Comparison of ENCODE assay signal across 1 cellular context in the genomic region with DNA sequence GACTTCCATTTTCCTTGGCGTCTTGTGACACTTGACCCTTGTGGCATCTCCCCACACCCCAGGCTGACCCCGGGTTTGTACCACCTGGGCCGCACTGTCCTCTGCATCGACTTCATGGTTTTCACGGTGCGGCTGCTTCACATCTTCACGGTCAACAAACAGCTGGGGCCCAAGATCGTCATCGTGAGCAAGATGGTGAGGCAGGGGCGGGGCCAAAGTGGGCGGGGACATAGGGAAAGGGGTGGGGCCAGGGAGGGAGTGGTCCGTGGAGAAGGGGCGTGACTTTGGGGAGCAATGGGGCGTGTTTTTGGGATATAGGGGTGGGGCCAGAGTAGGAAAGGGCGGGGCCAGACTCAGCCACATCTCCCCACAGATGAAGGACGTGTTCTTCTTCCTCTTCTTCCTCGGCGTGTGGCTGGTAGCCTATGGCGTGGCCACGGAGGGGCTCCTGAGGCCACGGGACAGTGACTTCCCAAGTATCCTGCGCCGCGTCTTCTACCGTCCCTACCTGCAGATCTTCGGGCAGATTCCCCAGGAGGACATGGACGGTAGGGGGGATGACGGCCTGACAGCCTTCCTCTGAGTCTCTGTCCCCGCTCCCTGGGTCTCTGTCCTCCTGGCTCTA.
TF ChIP-seq lines count a peak whose summit lies in the region.

No MANE protein-coding gene starts in this region.

TF ChIP-seq in IMR-90, 13 proteins besides CTCF, POLR2A, EP300 and RAD21:
- TF ChIP-seq MXI1 (IDR thresholded peaks at IDR 0.05; ENCODE audit: borderline replicate concordance, low read depth, low read length) (no peak), FOS (IDR thresholded peaks at IDR 0.05; ENCODE audit: low read depth, low read length) (no peak), RFX5 (IDR thresholded peaks at IDR 0.05; ENCODE audit: low read depth, low read length) (no peak), USF2 (IDR thresholded peaks at IDR 0.05; ENCODE audit: low read depth, low read length) (no peak), SMC3 (IDR thresholded peaks at IDR 0.05; ENCODE audit: low read depth, low read length) (no peak), NFE2L2 (IDR thresholded peaks at IDR 0.05; ENCODE audit: low read depth, low read length) (no peak), MAZ (IDR thresholded peaks at IDR 0.05; ENCODE audit: borderline replicate concordance, low read depth, low read length) (no peak), BHLHE40 (IDR thresholded peaks at IDR 0.05; ENCODE audit: low read depth, low read length) (no peak), CEBPB (IDR thresholded peaks at IDR 0.05; ENCODE audit: low read depth, low read length) (no peak), CHD1 (IDR thresholded peaks at IDR 0.05; ENCODE audit: low read depth, low read length) (no peak), MAFK (IDR thresholded peaks at IDR 0.05; ENCODE audit: low read depth, low read length) (no peak), ELK1 (IDR thresholded peaks at IDR 0.05; ENCODE audit: borderline replicate concordance, low read depth, low read length) (no peak), RCOR1 (IDR thresholded peaks at IDR 0.05; ENCODE audit: insufficient replicate concordance, low read length) (no peak)
